In genomic region chr17:66944365-66945203, GRCh38 we compare ENCODE assay signal across 1 cellular context.
TF ChIP-seq lines count a peak whose summit lies in the region.

No MANE protein-coding gene starts in this region.

TF ChIP-seq in H1, 55 proteins besides CTCF, POLR2A, EP300 and RAD21:
- TF ChIP-seq BRCA1 (IDR thresholded peaks at IDR 0.05; ENCODE audit: low read depth, low read length), result no peak
- TF ChIP-seq RFX5 (IDR thresholded peaks at IDR 0.05; ENCODE audit: borderline replicate concordance, low read depth, low read length), result no peak
- no peak for TF ChIP-seq CTBP2 (IDR thresholded peaks at IDR 0.05; ENCODE audit: borderline replicate concordance, insufficient read depth, insufficient read length, low read length)
- no peak for TF ChIP-seq EZH2 (IDR thresholded peaks at IDR 0.05; ENCODE audit: low read depth, low read length, severe bottlenecking)
- no peak for TF ChIP-seq NANOG (IDR thresholded peaks at IDR 0.05; ENCODE audit: insufficient read depth, low read depth, low read length, poor library complexity, severe bottlenecking)
- TF ChIP-seq CHD7 (IDR thresholded peaks at IDR 0.05; ENCODE audit: insufficient replicate concordance, low read length), result no peak
- TF ChIP-seq RNF2 (IDR thresholded peaks at IDR 0.05; ENCODE audit: borderline replicate concordance, low read depth, low read length, missing control alignments, poor library complexity, severe bottlenecking), result no peak
- no peak for TF ChIP-seq ZNF274 (IDR thresholded peaks at IDR 0.05; ENCODE audit: borderline replicate concordance, extremely low read depth, low read length)
- no peak for TF ChIP-seq USF2 (IDR thresholded peaks at IDR 0.05; ENCODE audit: low read length)
